Comparison of ENCODE assay signal across 26 cellular contexts in genomic region chr6:160417135-160417534, GRCh38.
"Had no signal": no experiment of that assay in that cellular context is flagged by ENCODE, and none has a peak within 500 bp of the region (broad histone marks: within the 10 kb centered on the region; RNA-seq: fewer than 3 reads in every experiment).

No MANE protein-coding gene starts in this region.

- DNase-seq: hippocampal formation; kidney glomerular epithelial cell; left cardiac atrium; naive thymus-derived CD4-positive, alpha-beta T cell; nucleus accumbens; pancreas; retina; right lobe of liver; stimulated activated CD4-positive, alpha-beta T cell treated with anti-CD3 and anti-CD28 coated beads, Interleukin-12 subunit alpha, Interleukin-12 subunit beta, amount 100 ng/mL, for 4 hours; stimulated activated CD4-positive, alpha-beta T cell treated with anti-CD3 and anti-CD28 coated beads, Interleukin-15, amount 100 ng/mL, for 24 hours; stimulated activated CD4-positive, alpha-beta T cell treated with anti-CD3 and anti-CD28 coated beads, Interleukin-2, amount 100 ng/mL, for 24 hours; stimulated activated CD4-positive, alpha-beta T cell treated with anti-CD3 and anti-CD28 coated beads, Interleukin-4, amount 100 ng/mL, for 1 hour; stimulated activated naive B cell treated with anti-CD40 and anti-IgM and Interleukin-4, amounts not matched to agents 10 μg/mL and 1 μg/mL and 100 μg/mL, for 72 hours; stimulated activated naive CD8-positive, alpha-beta T cell treated with anti-CD3 and anti-CD28 coated beads, Interleukin-15, Interleukin-2, amounts not matched to agents 100 U/mL and 50 U/mL, for 24 hours; stomach; testis; thyroid gland; trophoblast cell; upper lobe of right lung had no signal

- H3K27me3 ChIP-seq: pancreas, right lobe of liver, stomach, testis, thyroid gland, upper lobe of right lung had no signal

- H3K36me3 ChIP-seq: pancreas, thyroid gland, upper lobe of right lung had no signal

- H3K27ac ChIP-seq: pancreas, prostate gland, right lobe of liver, skin epidermis, stomach, testis, thyroid gland, upper lobe of right lung had no signal

- H3K4me1 ChIP-seq: pancreas, thyroid gland, upper lobe of right lung had no signal

- FAIRE-seq: keratinocyte, pancreas, urothelium cell line had no signal

- ATAC-seq: left lobe of liver; naive thymus-derived CD4-positive, alpha-beta T cell; natural killer cell treated with Interleukin-12 subunit alpha and Interleukin-12 subunit beta and Interleukin-15 and Interleukin-18, amount 100 ng/mL, for 72 hours; pancreas; stimulated activated naive B cell treated with anti-CD40 and anti-IgM and Interleukin-4, amounts not matched to agents 10 μg/mL and 1 μg/mL and 100 μg/mL, for 72 hours; stimulated activated naive CD8-positive, alpha-beta T cell treated with anti-CD3 and anti-CD28 coated beads, Interleukin-15, Interleukin-2, amounts not matched to agents 100 U/mL and 50 U/mL, for 24 hours; upper lobe of right lung had no signal

- H3K4me3 ChIP-seq: lung, pancreas, prostate gland, right lobe of liver, skin epidermis, stomach, testis, thyroid gland, upper lobe of right lung had no signal

- H3K9me3 ChIP-seq: pancreas, prostate gland, right lobe of liver, stomach, testis, thyroid gland, upper lobe of right lung had no signal
